Comparison of ENCODE assay signal across 11 cellular contexts in genomic region chr10:816958-817357, GRCh38.
"Had no signal": no experiment of that assay in that cellular context is flagged by ENCODE, and none has a peak within 500 bp of the region (broad histone marks: within the 10 kb centered on the region; RNA-seq: fewer than 3 reads in every experiment).

No MANE protein-coding gene starts in this region.

- ATAC-seq: activated T-cell treated with anti-CD3 and anti-CD28 coated beads, Interleukin-2, amount 50 U/mL, for 72 hours; esophagus mucosa; left colon; naive thymus-derived CD4-positive, alpha-beta T cell had no signal

- H3K4me3 Mint-ChIP-seq: activated T-cell treated with anti-CD3 and anti-CD28 coated beads, Interleukin-2, amount 50 U/mL, for 72 hours; immature natural killer cell; naive thymus-derived CD4-positive, alpha-beta T cell; type B pancreatic cell had no signal

- DNase-seq: activated CD4-positive, alpha-beta T cell treated with anti-CD3 and anti-CD28 coated beads, Interleukin-2, amount 50 U/mL, for 4 hours; activated naive CD4-positive, alpha-beta T cell treated with Interleukin-2 at 50 U/mL for 16 hours; activated T-cell treated with anti-CD3 and anti-CD28 coated beads, Interleukin-2, amount 50 U/mL, for 72 hours; immature natural killer cell; left colon; naive thymus-derived CD4-positive, alpha-beta T cell; T-helper 2 cell had no signal

- H3K9me3 Mint-ChIP-seq: activated T-cell treated with anti-CD3 and anti-CD28 coated beads, Interleukin-2, amount 50 U/mL, for 72 hours; immature natural killer cell; type B pancreatic cell had no signal

- H3K27ac ChIP-seq: neutrophil had no signal

- H3K4me3 ChIP-seq: smooth muscle cell had no signal

- H3K27me3 Mint-ChIP-seq: naive thymus-derived CD4-positive, alpha-beta T cell; type B pancreatic cell had no signal

- H3K9me3 ChIP-seq: neutrophil had no signal

- H3K27me3 ChIP-seq: neutrophil had no signal

- H3K27ac Mint-ChIP-seq: activated T-cell treated with anti-CD3 and anti-CD28 coated beads, Interleukin-2, amount 50 U/mL, for 72 hours; immature natural killer cell; type B pancreatic cell had no signal
